15 cellular contexts compared by ENCODE assay signal in genomic region chr19:18985257-18985656, GRCh38. TPM values are rescaled to one million over a fixed set of nuclear protein-coding genes. Genes with fewer than 3 reads are reported as not detected.
DNase-seq lines count a peak whose midpoint lies in the region; ATAC-seq and TF ChIP-seq lines count a peak whose summit lies in the region.
"Had no signal": no experiment of that assay in that cellular context is flagged by ENCODE, and none has a peak within 500 bp of the region (broad histone marks: within the 10 kb centered on the region; RNA-seq: fewer than 3 reads in every experiment).

No MANE protein-coding gene starts in this region.

- ATAC-seq in HG02870 (IDR thresholded peaks at IDR 0.05; ENCODE audit: unreplicated experiment) = no peak
- no peak for ATAC-seq in HG03108 (IDR thresholded peaks at IDR 0.05; ENCODE audit: unreplicated experiment)

- H3K9ac ChIP-seq in neuronal stem cell (ENCODE audit: low read depth, low read length, poor library complexity) = no peak overlapping the region

- no peak overlapping the region for H4K8ac ChIP-seq in neuronal stem cell (ENCODE audit: low read depth, low read length)

- TF ChIP-seq POLR2A in testis (IDR thresholded peaks at IDR 0.05) = no peak

- no peak overlapping the region for H3K14ac ChIP-seq in neuronal stem cell (ENCODE audit: low read length)

- H2AK5ac ChIP-seq in neuronal stem cell (ENCODE audit: low read depth, low read length) = no peak overlapping the region

- no peaks in the 10 kb centered on the region for H3K27me3 ChIP-seq in neuronal stem cell (ENCODE audit: control insufficient read depth in 3 of 3, insufficient read depth in 3 of 3, low read depth in 1 of 3, low read length in 3 of 3)
- H3K27me3 ChIP-seq in testis = no peaks in the 10 kb centered on the region
- H3K27me3 ChIP-seq: SJSA1, vagina had no signal

- no peaks in the 10 kb centered on the region for H3K9me3 Mint-ChIP-seq in activated CD4-positive, alpha-beta T cell treated with anti-CD3 and anti-CD28 coated beads, Interleukin-2, amount 10 ng/mL, durations not matched to agents 24 days and 14 days

- H3K4ac ChIP-seq in neuronal stem cell (ENCODE audit: low read length) = no peak overlapping the region

- intact Hi-C loops in testis (cut with DNase I; ENCODE audit: low total_unique reads) = no loop called here
- intact Hi-C loops in activated CD4-positive, alpha-beta T cell treated with anti-CD3 and anti-CD28 coated beads, Interleukin-2, amount 10 ng/mL, durations not matched to agents 24 days and 14 days (cut with micrococcal nuclease) = no loop called here

- peak overlapping the region; percentile 49 for H3K27ac ChIP-seq in neuronal stem cell (replicated peaks; ENCODE audit: low read length)
- H3K27ac ChIP-seq in testis = no peak overlapping the region
- H3K27ac ChIP-seq: SJSA1, vagina had no signal

- H3K79me1 ChIP-seq in neuronal stem cell (ENCODE audit: low read depth, low read length) = peaks cover 1% of the 10 kb centered on the region

- peak overlapping the region; percentile 22 for H3K4me2 ChIP-seq in neuronal stem cell (ENCODE audit: insufficient read depth, low read length, poor library complexity, severe bottlenecking)

- no peak overlapping the region for H2BK120ac ChIP-seq in neuronal stem cell (ENCODE audit: low read depth, low read length)

- no peak overlapping the region for H3K4me3 Mint-ChIP-seq in activated CD4-positive, alpha-beta T cell treated with anti-CD3 and anti-CD28 coated beads, Interleukin-2, amount 10 ng/mL, durations not matched to agents 24 days and 14 days

- H3K27me3 Mint-ChIP-seq in activated CD4-positive, alpha-beta T cell treated with anti-CD3 and anti-CD28 coated beads, Interleukin-2, amount 10 ng/mL, durations not matched to agents 24 days and 14 days = peaks cover 35% of the 10 kb centered on the region

- H3K4me3 ChIP-seq in neuronal stem cell (ENCODE audit: low read length in 2 of 2) (no peak overlapping the region), testis (no peak overlapping the region)
- H3K4me3 ChIP-seq: SJSA1, vagina had no signal

- no peak overlapping the region for H3K27ac Mint-ChIP-seq in activated CD4-positive, alpha-beta T cell treated with anti-CD3 and anti-CD28 coated beads, Interleukin-2, amount 10 ng/mL, durations not matched to agents 24 days and 14 days

- no peak overlapping the region for H2BK15ac ChIP-seq in neuronal stem cell (ENCODE audit: low read length)

- H3K4me1 ChIP-seq in neuronal stem cell (ENCODE audit: control insufficient read depth in 2 of 2, insufficient read depth in 1 of 2, low read depth in 1 of 2, low read length in 2 of 2) = peaks cover 0 to 6% of the 10 kb centered on the region in 2 donors
- no peaks in the 10 kb centered on the region for H3K4me1 ChIP-seq in testis
- H3K4me1 ChIP-seq: SJSA1 had no signal

- no peak overlapping the region for H4K91ac ChIP-seq in neuronal stem cell (ENCODE audit: low read depth, low read length, poor library complexity)

- TF ChIP-seq CTCF in testis (IDR thresholded peaks at IDR 0.05) = no peak

- no peaks in the 10 kb centered on the region for H3K4me1 Mint-ChIP-seq in activated CD4-positive, alpha-beta T cell treated with anti-CD3 and anti-CD28 coated beads, Interleukin-2, amount 10 ng/mL, durations not matched to agents 24 days and 14 days

- H2BK12ac ChIP-seq in neuronal stem cell (ENCODE audit: low read length) = no peak overlapping the region

- DNase-seq in CD1c-positive myeloid dendritic cell (ENCODE audit: extremely low spot score) = peak; percentile 75
- peak; percentile 74 for DNase-seq in SKM-1 treated with dmso at 0.1 percent for 144 hours (lab: John Stamatoyannopoulos, UW; ENCODE audit: unreplicated experiment)
- DNase-seq in glomerular endothelial cell (ENCODE audit: extremely low read depth, low read depth, low spot score) = peak; percentile 66
- no peak for DNase-seq in neuronal stem cell (ENCODE audit: low spot score)
- no peak for DNase-seq in testis
- no peak for DNase-seq in activated CD4-positive, alpha-beta T cell treated with anti-CD3 and anti-CD28 coated beads, Interleukin-2, amount 10 ng/mL, durations not matched to agents 24 days and 14 days
- DNase-seq: activated CD4-positive, CD25-positive, alpha-beta regulatory T cell; activated T-cell treated with anti-CD3 and anti-CD28 coated beads, Interleukin-2, amount 50 U/mL, for 48 hours; NCI-H1048; NCI-H510A; small intestine had no signal

- peaks cover 0 to 2% of the 10 kb centered on the region in 2 donors for H3K36me3 ChIP-seq in neuronal stem cell (replicated peaks in 1 of 2; ENCODE audit: control insufficient read depth in 2 of 2, insufficient read depth in 2 of 2, low read length in 2 of 2)
- no peaks in the 10 kb centered on the region for H3K36me3 ChIP-seq in testis (ENCODE audit: low read depth, missing control alignments)
- H3K36me3 ChIP-seq: vagina had no signal

- H3K18ac ChIP-seq in neuronal stem cell (ENCODE audit: low read length) = no peak overlapping the region

- no CpG with 5 or more reads among the region's 7 CpGs for WGBS in neuronal stem cell (ENCODE audit: extremely low coverage in 2 of 2, insufficient read length in 2 of 2, insufficient replicate concordance in 1 of 2), 2 donors
- WGBS in testis, 2 donors = 51 to 62% methylated on average over 7 of the region's 7 CpGs

- H3K36me3 Mint-ChIP-seq in activated CD4-positive, alpha-beta T cell treated with anti-CD3 and anti-CD28 coated beads, Interleukin-2, amount 10 ng/mL, durations not matched to agents 24 days and 14 days (ENCODE audit: low read depth) = no peaks in the 10 kb centered on the region

- no peak overlapping the region for H3K23ac ChIP-seq in neuronal stem cell (ENCODE audit: low read depth, low read length, poor library complexity)

- H2AFZ ChIP-seq in neuronal stem cell (ENCODE audit: low read length) = peak overlapping the region; percentile 81

- H3K9me3 ChIP-seq in neuronal stem cell (replicated peaks in 1 of 2; ENCODE audit: control insufficient read depth in 2 of 2, insufficient read depth in 1 of 2, low read depth in 1 of 2, low read length in 2 of 2) = no peaks in the 10 kb centered on the region
- no peaks in the 10 kb centered on the region for H3K9me3 ChIP-seq in testis
- H3K9me3 ChIP-seq: SJSA1, vagina had no signal

- no peak overlapping the region for H2BK5ac ChIP-seq in neuronal stem cell (ENCODE audit: low read length)

RNA-seq across cellular contexts. Expression of gene HOMER3, which starts 44.2 kb away (rescaled TPM):
- total RNA-seq in glomerular endothelial cell (268 and 518 TPM in 2 replicates), testis (10 to 100 TPM; 31.3 to 39.6 TPM)
- polyA plus RNA-seq in neuronal stem cell (2013, experiment 1 of 2) = 58.3 TPM
- 56.2 TPM for polyA plus RNA-seq in neuronal stem cell (2013, experiment 2 of 2)
- 19.9 TPM for polyA plus RNA-seq in testis (ENCODE audit: insufficient read depth, low read depth, low replicate concordance)
- total RNA-seq in activated CD4-positive, alpha-beta T cell treated with anti-CD3 and anti-CD28 coated beads, Interleukin-2, amount 10 ng/mL, durations not matched to agents 24 days and 14 days = 1.3 and 1.4 TPM in 2 replicates

RNA-seq across cellular contexts. Expression of gene SUGP2, which starts 48.1 kb away (rescaled TPM):
- 34.8 and 38.9 TPM in 2 replicates for total RNA-seq in glomerular endothelial cell
- 103 TPM for polyA plus RNA-seq in neuronal stem cell (2013, experiment 1 of 2)
- polyA plus RNA-seq in neuronal stem cell (2013, experiment 2 of 2) = 101 TPM
- total RNA-seq in testis = 100 to 1,000 TPM; 176 to 254 TPM
- 331 TPM for polyA plus RNA-seq in testis (ENCODE audit: insufficient read depth, low read depth, low replicate concordance)
- 114 and 128 TPM in 2 replicates for total RNA-seq in activated CD4-positive, alpha-beta T cell treated with anti-CD3 and anti-CD28 coated beads, Interleukin-2, amount 10 ng/mL, durations not matched to agents 24 days and 14 days

RNA-seq across cellular contexts. Expression of gene ARMC6, which starts 48.1 kb away (rescaled TPM):
- total RNA-seq in glomerular endothelial cell = 40.0 and 41.1 TPM in 2 replicates
- polyA plus RNA-seq in neuronal stem cell (2013, experiment 1 of 2) = 15.0 TPM
- 14.5 TPM for polyA plus RNA-seq in neuronal stem cell (2013, experiment 2 of 2)
- 10 to 100 TPM; 53.2 to 57.0 TPM for total RNA-seq in testis
- 62.0 TPM for polyA plus RNA-seq in testis (ENCODE audit: insufficient read depth, low read depth, low replicate concordance)
- 57.7 and 61.9 TPM in 2 replicates for total RNA-seq in activated CD4-positive, alpha-beta T cell treated with anti-CD3 and anti-CD28 coated beads, Interleukin-2, amount 10 ng/mL, durations not matched to agents 24 days and 14 days

Comparison
In these comparisons a context has a peak if more than half of its experiments do, and no peak if none do; other contexts are left out.
1. DNase-seq: peak in CD1c-positive myeloid dendritic cell (single experiment), SKM-1 treated with dmso at 0.1 percent for 144 hours (single experiment) and glomerular endothelial cell (single experiment); none in neuronal stem cell (single experiment), testis (single experiment) and activated CD4-positive, alpha-beta T cell treated with anti-CD3 and anti-CD28 coated beads, Interleukin-2, amount 10 ng/mL, durations not matched to agents 24 days and 14 days (single experiment).
2. RNA of gene HOMER3, which starts 44.2 kb away (total RNA-seq): 268 to 518 TPM in glomerular endothelial cell and 31.3 to 39.6 TPM in testis; 1.3 to 1.4 TPM in activated CD4-positive, alpha-beta T cell treated with anti-CD3 and anti-CD28 coated beads, Interleukin-2, amount 10 ng/mL, durations not matched to agents 24 days and 14 days; every median in the first group is over 10 times any median in the second.